Comparison of ENCODE assay signal across 1 cellular context in genomic region chr6:29649701-29650673, GRCh38.
TF ChIP-seq lines count a peak whose summit lies in the region.

No MANE protein-coding gene starts in this region.

TF ChIP-seq in HepG2, 621 proteins besides CTCF, POLR2A, EP300 and RAD21 (continued from another document and continues in another):
- TF ChIP-seq TEAD3 (CRISPR knock-in tag; optimal IDR thresholded peaks at IDR 0.05; ENCODE audit: borderline replicate concordance) (peak; percentile 58), ISL2 (CRISPR knock-in tag; IDR thresholded peaks at IDR 0.05) (peak; percentile 44; the same call in 1 of the 2 replicates), ZNF790 (CRISPR knock-in tag; IDR thresholded peaks at IDR 0.05; ENCODE audit: borderline replicate concordance) (no peak), ZNF234 (CRISPR knock-in tag; conservative IDR thresholded peaks at IDR 0.05) (no peak), ZNF331 (CRISPR knock-in tag; IDR thresholded peaks at IDR 0.05) (no peak), KLF11 (CRISPR knock-in tag; IDR thresholded peaks at IDR 0.05) (no peak), ZNF564 (CRISPR knock-in tag; IDR thresholded peaks at IDR 0.05) (no peak), SP4 (CRISPR knock-in tag; IDR thresholded peaks at IDR 0.05) (peak; percentile 61), ZNF772 (CRISPR knock-in tag; IDR thresholded peaks at IDR 0.05) (no peak), CBX1 (IDR thresholded peaks at IDR 0.05; ENCODE audit: low read depth) (no peak), ZSCAN29 (CRISPR knock-in tag; conservative IDR thresholded peaks at IDR 0.05) (no peak), SRY (CRISPR knock-in tag; IDR thresholded peaks at IDR 0.05) (no peak), YEATS4 (CRISPR knock-in tag; IDR thresholded peaks at IDR 0.05; ENCODE audit: borderline replicate concordance) (peak; percentile 64; the same call in 1 of the 2 replicates), LBX2 (CRISPR knock-in tag; IDR thresholded peaks at IDR 0.05; ENCODE audit: borderline replicate concordance) (no peak), GMEB1 (CRISPR knock-in tag; IDR thresholded peaks at IDR 0.05; ENCODE audit: borderline replicate concordance) (no peak), ZNF12 (CRISPR knock-in tag; IDR thresholded peaks at IDR 0.05) (no peak), SIN3B (IDR thresholded peaks at IDR 0.05; ENCODE audit: low read length) (no peak), JUN (CRISPR knock-in tag; IDR thresholded peaks at IDR 0.05) (no peak), ZNF567 (CRISPR knock-in tag; IDR thresholded peaks at IDR 0.05; ENCODE audit: borderline replicate concordance) (no peak), FOXA1 (IDR thresholded peaks at IDR 0.05) (no peak), FOXA1 (CRISPR knock-in tag; IDR thresholded peaks at IDR 0.05) (no peak), NCOA1 (CRISPR knock-in tag; IDR thresholded peaks at IDR 0.05) (no peak), PHF21A (CRISPR knock-in tag; IDR thresholded peaks at IDR 0.05) (no peak), AKNA (CRISPR knock-in tag; IDR thresholded peaks at IDR 0.05; ENCODE audit: borderline replicate concordance) (no peak), ZNF614 (CRISPR knock-in tag; IDR thresholded peaks at IDR 0.05; ENCODE audit: borderline replicate concordance) (0 out of 2 replicates have a peak, but pooled peaks have one; percentile 23), ZNF280D (CRISPR knock-in tag; IDR thresholded peaks at IDR 0.05) (no peak), ZNF431 (CRISPR knock-in tag; IDR thresholded peaks at IDR 0.05; ENCODE audit: borderline replicate concordance, low read depth) (no peak), MAFF (IDR thresholded peaks at IDR 0.05; ENCODE audit: low read depth, low read length) (0 out of 2 replicates have a peak, but pooled peaks have one; percentile 17), CERS6 (CRISPR knock-in tag; IDR thresholded peaks at IDR 0.05) (no peak), PTBP1 (IDR thresholded peaks at IDR 0.05; ENCODE audit: low read depth, low read length, poor library complexity, severe bottlenecking) (no peak), NPAS2 (CRISPR knock-in tag; IDR thresholded peaks at IDR 0.05; ENCODE audit: borderline replicate concordance) (no peak), ZNF839 (CRISPR knock-in tag; IDR thresholded peaks at IDR 0.05; ENCODE audit: borderline replicate concordance) (peak; percentile 34; the same call in 1 of the 2 replicates), ZBTB2 (CRISPR knock-in tag; IDR thresholded peaks at IDR 0.05; ENCODE audit: low read depth) (no peak), ZSCAN30 (CRISPR knock-in tag; IDR thresholded peaks at IDR 0.05) (no peak), ZHX2 (IDR thresholded peaks at IDR 0.05; ENCODE audit: low read depth) (peak; percentile 59; the same call in 1 of the 2 replicates), ZHX2 (CRISPR knock-in tag; IDR thresholded peaks at IDR 0.05; ENCODE audit: borderline replicate concordance) (0 out of 2 replicates have a peak, but pooled peaks have one; percentile 68), PRPF4 (IDR thresholded peaks at IDR 0.05; ENCODE audit: low read depth, low read length, poor library complexity, severe bottlenecking) (no peak), DR1 (CRISPR knock-in tag; IDR thresholded peaks at IDR 0.05) (peak; percentile 94), KDM2A (CRISPR knock-in tag; IDR thresholded peaks at IDR 0.05; ENCODE audit: borderline replicate concordance, low read depth) (peak; percentile 51; the same call in 1 of the 2 replicates), YY1 (IDR thresholded peaks at IDR 0.05; ENCODE audit: insufficient read depth, insufficient replicate concordance, low read depth, low read length) (peak; percentile 86), FOXK1 (CRISPR knock-in tag; IDR thresholded peaks at IDR 0.05; ENCODE audit: borderline replicate concordance, low read depth) (peak; percentile 58; the same call in 1 of the 2 replicates), TRAFD1 (CRISPR knock-in tag; IDR thresholded peaks at IDR 0.05; ENCODE audit: borderline replicate concordance) (peak; percentile 55; the same call in 1 of the 2 replicates)
